8 cellular contexts compared by ENCODE assay signal in the genomic region with DNA sequence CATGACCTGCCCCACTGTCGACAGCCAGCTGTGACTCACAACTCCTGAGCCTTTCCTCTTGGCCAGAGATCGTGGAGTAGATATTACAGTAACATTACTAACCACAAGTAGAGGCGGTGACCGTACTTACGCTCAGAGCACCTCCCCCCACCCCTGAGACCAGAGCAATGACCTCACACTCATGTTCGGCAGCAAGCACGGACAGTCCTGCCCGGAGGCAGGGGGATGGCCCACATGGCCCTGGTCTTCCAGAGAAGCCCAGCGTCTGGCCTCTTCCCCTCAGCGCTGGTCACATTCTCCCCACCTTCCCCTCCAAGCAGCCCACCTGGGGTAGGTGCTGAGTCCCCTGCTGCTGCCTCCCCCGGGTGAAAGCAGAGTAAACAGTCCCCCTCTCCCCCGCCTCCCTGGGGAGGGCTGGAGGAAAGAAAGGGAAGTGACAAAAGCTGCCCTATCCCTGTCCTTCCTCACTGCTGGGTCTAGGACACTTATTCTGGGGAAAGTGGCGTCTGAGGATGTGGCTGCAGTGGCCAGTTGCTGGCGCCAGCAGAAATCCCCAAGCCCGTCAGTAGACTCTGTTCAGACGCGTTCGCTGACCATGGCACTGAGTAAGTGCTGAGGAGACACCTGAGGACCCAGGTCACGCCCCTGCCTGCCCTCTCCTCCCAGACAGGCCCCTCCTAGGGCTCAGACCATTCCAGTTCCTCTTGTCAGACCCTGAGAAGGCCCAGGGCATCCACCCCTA.
DNase-seq lines count a peak whose midpoint lies in the region; ATAC-seq and TF ChIP-seq lines count a peak whose summit lies in the region.

No MANE protein-coding gene starts in this region.

- H3K36me3 ChIP-seq in right atrium auricular region = no peaks in the 10 kb centered on the region
- no peaks in the 10 kb centered on the region for H3K36me3 ChIP-seq in HAP-1 (replicated peaks)

- in situ Hi-C loops in GM13976 (cut with MboI; ENCODE audit: low sequenced_read_pairs, unreplicated experiment) = no loop called here
- in situ Hi-C loops in HAP-1 (cut with MboI; ENCODE audit: low sequenced_read_pairs) = no loop called here

- peak; percentile 51 for ATAC-seq in HG02943 (IDR thresholded peaks at IDR 0.05; ENCODE audit: low read depth, unreplicated experiment)
- peak; percentile 59 for ATAC-seq in activated naive CD8-positive, alpha-beta T cell treated with anti-CD3 and anti-CD28 coated beads, Interleukin-2, amount 10 ng/mL, durations not matched to agents 7 days and 5 days (ENCODE audit: low read depth)

- H3K27ac Mint-ChIP-seq in activated naive CD8-positive, alpha-beta T cell treated with anti-CD3 and anti-CD28 coated beads, Interleukin-2, amount 10 ng/mL, durations not matched to agents 7 days and 5 days = no peak overlapping the region

- peaks cover 19% of the 10 kb centered on the region for H3K4me1 Mint-ChIP-seq in activated naive CD8-positive, alpha-beta T cell treated with anti-CD3 and anti-CD28 coated beads, Interleukin-2, amount 10 ng/mL, durations not matched to agents 7 days and 5 days

- H3K36me3 Mint-ChIP-seq in activated naive CD8-positive, alpha-beta T cell treated with anti-CD3 and anti-CD28 coated beads, Interleukin-2, amount 10 ng/mL, durations not matched to agents 7 days and 5 days = peaks cover 6% of the 10 kb centered on the region

- H3K27me3 Mint-ChIP-seq in activated naive CD8-positive, alpha-beta T cell treated with anti-CD3 and anti-CD28 coated beads, Interleukin-2, amount 10 ng/mL, durations not matched to agents 7 days and 5 days = peaks cover 5% of the 10 kb centered on the region

- H3K4me1 ChIP-seq in right atrium auricular region (peaks cover 0 to 84% of the 10 kb centered on the region in 2 donors), HAP-1 (no peaks in the 10 kb centered on the region)

- DNase-seq in GM13976 (ENCODE audit: low spot score) (peak; percentile 85), right atrium auricular region (ENCODE audit: low spot score) (peak; percentile 96), anterior cingulate cortex (lab: John Stamatoyannopoulos, UW) (no peak), HAP-1 (ENCODE audit: low spot score in 2 of 2) (no peak), NCI-H2107 treated with DMSO at 0.1 percent for 48 hours (lab: John Stamatoyannopoulos, UW; ENCODE audit: unreplicated experiment) (no peak)
- DNase-seq in activated naive CD8-positive, alpha-beta T cell treated with anti-CD3 and anti-CD28 coated beads, Interleukin-2, amount 10 ng/mL, durations not matched to agents 7 days and 5 days = no peak
- DNase-seq in stimulated activated CD8-positive, alpha-beta memory T cell treated with anti-CD3 and anti-CD28 coated beads, Interleukin-4, amount 100 ng/mL, for 48 hours = peak; percentile 41

- peak overlapping the region; percentile 87 to 88 for H3K27ac ChIP-seq in right atrium auricular region

- H3K4me3 Mint-ChIP-seq in activated naive CD8-positive, alpha-beta T cell treated with anti-CD3 and anti-CD28 coated beads, Interleukin-2, amount 10 ng/mL, durations not matched to agents 7 days and 5 days = no peak overlapping the region

- H3K27me3 ChIP-seq in right atrium auricular region (no peaks in the 10 kb centered on the region), HAP-1 (ENCODE audit: low read depth) (no peaks in the 10 kb centered on the region)

- POLR2A ChIA-PET in activated naive CD8-positive, alpha-beta T cell treated with anti-CD3 and anti-CD28 coated beads, Interleukin-2, amount 10 ng/mL, durations not matched to agents 7 days and 5 days (lab: Charles Lee) = no interaction called here

- H3K4me3 ChIP-seq in right atrium auricular region = no peak overlapping the region
- H3K4me3 ChIP-seq in HAP-1 = no peak overlapping the region

- H3K9me3 Mint-ChIP-seq in activated naive CD8-positive, alpha-beta T cell treated with anti-CD3 and anti-CD28 coated beads, Interleukin-2, amount 10 ng/mL, durations not matched to agents 7 days and 5 days = no peaks in the 10 kb centered on the region

- H3K9me3 ChIP-seq in right atrium auricular region = no peaks in the 10 kb centered on the region
- no peaks in the 10 kb centered on the region for H3K9me3 ChIP-seq in HAP-1

- TF ChIP-seq CTCF in GM13976 (IDR thresholded peaks at IDR 0.05; ENCODE audit: borderline replicate concordance, control extremely low read depth, extremely low read depth, insufficient read depth, missing control alignments) (no peak), right atrium auricular region (IDR thresholded peaks at IDR 0.05) (no peak)

Comparison
In these comparisons a context has a peak if more than half of its experiments do, and no peak if none do; other contexts are left out.
1. DNase-seq: peak in GM13976 (single experiment), right atrium auricular region (single experiment) and stimulated activated CD8-positive, alpha-beta memory T cell treated with anti-CD3 and anti-CD28 coated beads, Interleukin-4, amount 100 ng/mL, for 48 hours (single experiment); none in activated naive CD8-positive, alpha-beta T cell treated with anti-CD3 and anti-CD28 coated beads, Interleukin-2, amount 10 ng/mL, durations not matched to agents 7 days and 5 days (single experiment), anterior cingulate cortex (0 of 58), HAP-1 (0 of 2) and NCI-H2107 treated with DMSO at 0.1 percent for 48 hours (single experiment).